ENCODE assay signal across 18 cellular contexts in the genomic region with DNA sequence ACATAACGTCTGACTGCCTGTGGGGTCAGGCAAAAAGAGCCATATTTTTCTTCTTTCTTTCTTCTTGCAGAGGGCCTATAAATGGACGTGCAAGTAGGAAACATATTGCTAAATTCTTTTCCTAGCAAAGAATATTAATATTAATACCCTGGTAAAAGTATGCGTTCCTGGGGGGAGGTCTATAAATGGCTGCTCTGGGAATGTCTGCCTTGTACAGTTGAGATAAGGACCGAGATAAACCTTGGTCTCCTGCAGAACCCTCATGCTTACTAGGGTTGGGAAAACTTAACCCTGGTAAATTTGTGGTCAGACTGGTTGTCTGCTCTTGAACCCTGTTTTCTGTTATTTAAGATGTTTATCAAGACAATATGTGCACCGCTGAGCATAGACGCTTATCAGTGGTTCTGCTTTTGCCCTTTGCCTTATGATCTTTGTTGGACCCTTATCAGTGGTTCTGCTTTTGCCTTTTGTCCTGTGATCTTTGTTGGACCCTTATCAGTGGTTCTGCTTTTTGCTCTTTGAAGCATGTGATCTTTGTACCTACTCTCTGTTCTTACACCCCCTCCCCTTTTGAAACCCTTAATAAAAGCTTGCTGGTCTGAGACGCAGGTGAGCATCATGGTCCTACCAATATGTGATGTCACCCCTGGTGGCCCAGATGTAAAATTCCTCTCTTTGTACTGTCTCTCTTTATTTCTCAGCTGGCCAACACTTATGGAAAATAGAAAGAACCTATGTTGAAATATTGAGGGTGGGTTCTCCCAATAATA. TPM values are rescaled to one million over a fixed set of nuclear protein-coding genes. Genes with fewer than 3 reads are reported as not detected.
"Had no signal": no experiment of that assay in that cellular context is flagged by ENCODE, and none has a peak within 500 bp of the region (broad histone marks: within the 10 kb centered on the region; RNA-seq: fewer than 3 reads in every experiment).

No MANE protein-coding gene starts in this region.

RNA-seq across cellular contexts. Expression of gene CYP2A7, which starts 37.7 kb away (rescaled TPM):
- total RNA-seq: activated B cell treated with CpG ODN at 0.5 μM for 24 hours; activated CD8-positive, alpha-beta T cell treated with anti-CD3 and anti-CD28 coated beads for 36 hours; activated T-cell treated with anti-CD3 and anti-CD28 coated beads, Interleukin-2, amount 50 U/mL, for 4 hours; activated T-helper 17 cell treated with anti-CD3 and anti-CD28 coated beads, Interleukin-2, amount 50 U/mL, for 72 hours; astrocyte; bronchial epithelial cell; cardiac septum; cerebellum; dermis blood vessel endothelial cell; endothelial cell of umbilical vein; esophagus squamous epithelium; fibroblast of lung; fibroblast of villous mesenchyme; gastroesophageal sphincter; glomerular endothelial cell; heart right ventricle; T-helper 17 cell had no signal
- polyA plus RNA-seq: adipose tissue, endothelial cell of umbilical vein, fibroblast of lung, heart right ventricle had no signal
